13 cellular contexts compared by ENCODE assay signal in the genomic region with DNA sequence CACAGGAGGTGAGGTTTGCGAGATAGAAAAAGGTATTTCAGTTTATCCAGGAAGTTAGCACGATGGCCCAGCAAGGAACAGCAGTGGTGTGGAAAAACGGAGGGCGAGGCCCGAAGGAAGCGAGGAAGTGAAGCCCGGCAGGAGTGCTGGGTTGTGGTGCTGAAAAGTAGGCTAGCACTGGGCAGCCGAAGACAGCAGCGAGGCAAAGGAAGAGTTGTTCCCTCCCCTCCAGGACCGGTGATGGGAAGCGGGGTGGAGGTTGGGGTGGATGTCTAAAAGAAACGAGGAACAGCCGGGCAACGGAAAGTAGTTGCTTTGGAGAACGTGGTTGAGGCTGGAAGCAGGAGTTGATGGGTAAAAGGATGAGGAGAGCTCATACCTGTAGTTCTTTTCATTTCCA. TPM values are rescaled to one million over a fixed set of nuclear protein-coding genes. Genes with fewer than 3 reads are reported as not detected.
DNase-seq lines count a peak whose midpoint lies in the region; ATAC-seq and TF ChIP-seq lines count a peak whose summit lies in the region.
"Had no signal": no experiment of that assay in that cellular context is flagged by ENCODE, and none has a peak within 500 bp of the region (broad histone marks: within the 10 kb centered on the region; RNA-seq: fewer than 3 reads in every experiment).

No MANE protein-coding gene starts in this region.

- no peak for TF ChIP-seq CTCF in transverse colon (IDR thresholded peaks at IDR 0.05)

- H3K4me3 Mint-ChIP-seq in activated T-cell treated with anti-CD3 and anti-CD28 coated beads, Interleukin-2, amount 50 U/mL, for 72 hours = peak overlapping the region; percentile 39 to 86
- H3K4me3 Mint-ChIP-seq in central memory CD8-positive, alpha-beta T cell = peak overlapping the region; percentile 76

- TF ChIP-seq EP300 in transverse colon (IDR thresholded peaks at IDR 0.05; ENCODE audit: low read depth) = no peak

- no peak for TF ChIP-seq POLR2A in transverse colon (IDR thresholded peaks at IDR 0.05)

- H3K9me3 ChIP-seq in muscle layer of duodenum (ENCODE audit: control insufficient read depth in 1 of 2, low read length in 2 of 2) (no peaks in the 10 kb centered on the region), transverse colon (no peaks in the 10 kb centered on the region)
- H3K9me3 ChIP-seq: MG63, thyroid gland had no signal

- peaks cover 14% of the 10 kb centered on the region for H3K4me1 Mint-ChIP-seq in activated T-cell treated with anti-CD3 and anti-CD28 coated beads, Interleukin-2, amount 50 U/mL, for 72 hours (ENCODE audit: low read depth)
- H3K4me1 Mint-ChIP-seq in central memory CD8-positive, alpha-beta T cell = peaks cover 6% of the 10 kb centered on the region

- H3K4me3 ChIP-seq in muscle layer of duodenum (ENCODE audit: low read depth in 1 of 2, low read length in 2 of 2) = peak overlapping the region; percentile 63 to 71
- H3K4me3 ChIP-seq in transverse colon = peak overlapping the region in 2 of 4 donors; percentile 49 to 61
- H3K4me3 ChIP-seq: MG63 had no signal

- no peak for DNase-seq in activated T-cell treated with anti-CD3 and anti-CD28 coated beads, Interleukin-2, amount 50 U/mL, for 72 hours
- no peak for DNase-seq in activated T-cell treated with anti-CD3 and anti-CD28 coated beads, Interleukin-2, amount 50 U/mL, for 1 hour
- no peak for DNase-seq in central memory CD8-positive, alpha-beta T cell (ENCODE audit: low spot score in 2 of 2)
- DNase-seq in transverse colon = peak; percentile 13
- DNase-seq in HuH-7.5 (ENCODE audit: low spot score) = no peak
- no peak for DNase-seq in foreskin melanocyte
- DNase-seq: MG63; stimulated activated CD4-positive, alpha-beta T cell treated with anti-CD3 and anti-CD28 coated beads, Interleukin-4, amount 100 ng/mL, for 4 hours; thyroid gland had no signal

- intact Hi-C loops in transverse colon (cut with DNase I; ENCODE audit: low total_unique reads) = no loop called here

- H3K36me3 ChIP-seq in muscle layer of duodenum (ENCODE audit: control insufficient read depth in 1 of 2, insufficient read depth in 2 of 2, low read length in 2 of 2) = no peaks in the 10 kb centered on the region
- no peaks in the 10 kb centered on the region for H3K36me3 ChIP-seq in transverse colon
- H3K36me3 ChIP-seq: MG63, thyroid gland had no signal

- no peak overlapping the region for H3K27ac Mint-ChIP-seq in activated T-cell treated with anti-CD3 and anti-CD28 coated beads, Interleukin-2, amount 50 U/mL, for 72 hours
- H3K27ac Mint-ChIP-seq in central memory CD8-positive, alpha-beta T cell (ENCODE audit: low read depth) = no peak overlapping the region

- H3K36me3 Mint-ChIP-seq in activated T-cell treated with anti-CD3 and anti-CD28 coated beads, Interleukin-2, amount 50 U/mL, for 72 hours (ENCODE audit: insufficient read depth in 2 of 2) = no peaks in the 10 kb centered on the region
- H3K36me3 Mint-ChIP-seq in central memory CD8-positive, alpha-beta T cell (ENCODE audit: insufficient read depth) = peaks cover 1% of the 10 kb centered on the region

- H3K27ac ChIP-seq in muscle layer of duodenum (ENCODE audit: low read length) = peak overlapping the region; percentile 64
- H3K27ac ChIP-seq in transverse colon = peak overlapping the region; percentile 83 to 93 (median 85)
- H3K27ac ChIP-seq: thyroid gland had no signal

- peaks cover 36% of the 10 kb centered on the region for H3K27me3 Mint-ChIP-seq in activated T-cell treated with anti-CD3 and anti-CD28 coated beads, Interleukin-2, amount 50 U/mL, for 72 hours (ENCODE audit: low read depth)
- H3K27me3 Mint-ChIP-seq in central memory CD8-positive, alpha-beta T cell = peaks cover 79% of the 10 kb centered on the region

- in situ Hi-C loops in transverse colon (cut with MboI; ENCODE audit: low pct_ligation_motif_present in 1 of 4, low pct_unique_long_range_greater_than_20kb in 1 of 4, low sequenced_read_pairs in 3 of 4) = no loop called here

- WGBS in transverse colon (ENCODE audit: low coverage in 1 of 2), 2 donors = 71 to 87% methylated on average over 3 to 15 of the region's 15 CpGs

- peaks cover 18 to 31% of the 10 kb centered on the region in 2 donors for H3K4me1 ChIP-seq in muscle layer of duodenum (ENCODE audit: control insufficient read depth in 1 of 2, insufficient read depth in 2 of 2, low read length in 2 of 2)
- H3K4me1 ChIP-seq in transverse colon = peaks cover 0 to 26% (median 4%) of the 10 kb centered on the region in 4 donors

- ATAC-seq in activated T-cell treated with anti-CD3 and anti-CD28 coated beads, Interleukin-2, amount 50 U/mL, for 72 hours (replicated peaks in 1 of 2) = no peak
- no peak for ATAC-seq in central memory CD8-positive, alpha-beta T cell (replicated peaks; ENCODE audit: extremely low read depth, poor library complexity, severe bottlenecking)
- no peak for ATAC-seq in GM21447 (IDR thresholded peaks at IDR 0.05; ENCODE audit: unreplicated experiment)

- no peaks in the 10 kb centered on the region for H3K9me3 Mint-ChIP-seq in activated T-cell treated with anti-CD3 and anti-CD28 coated beads, Interleukin-2, amount 50 U/mL, for 72 hours
- no peaks in the 10 kb centered on the region for H3K9me3 Mint-ChIP-seq in central memory CD8-positive, alpha-beta T cell

- H3K27me3 ChIP-seq in muscle layer of duodenum (ENCODE audit: low read depth, low read length) = no peaks in the 10 kb centered on the region
- peaks cover 31% of the 10 kb centered on the region for H3K27me3 ChIP-seq in transverse colon
- H3K27me3 ChIP-seq: thyroid gland had no signal

RNA-seq across cellular contexts. Expression of gene METTL24, which starts 1.4 kb away (rescaled TPM):
- not detected for total RNA-seq in activated T-cell treated with anti-CD3 and anti-CD28 coated beads, Interleukin-2, amount 50 U/mL, for 72 hours
- total RNA-seq in transverse colon = 10 to 100 TPM in 2 of 4 donors, 1 to 10 TPM in 2; 1.4 to 59.9 (median 14.7) TPM
- total RNA-seq: SK-MEL-5 had no signal

RNA-seq across cellular contexts. Expression of gene DDO, which starts 58.6 kb away (rescaled TPM):
- total RNA-seq in activated T-cell treated with anti-CD3 and anti-CD28 coated beads, Interleukin-2, amount 50 U/mL, for 72 hours = not detected
- total RNA-seq in transverse colon = 10 to 100 TPM in 1 of 4 donors, 1 to 10 TPM in 1, under 1 TPM in 1, not detected in 1; 0.95 to 21.9 (median 1.2) TPM
- total RNA-seq: G401 had no signal
